ENCODE assay signal across 1 cellular context in genomic region chr6:36075656-36076055, GRCh38.
TF ChIP-seq lines count a peak whose summit lies in the region.

No MANE protein-coding gene starts in this region.

TF ChIP-seq in GM23338, 12 proteins besides CTCF, POLR2A, EP300 and RAD21 (continued from another document):
- TF ChIP-seq, protein P1, sequence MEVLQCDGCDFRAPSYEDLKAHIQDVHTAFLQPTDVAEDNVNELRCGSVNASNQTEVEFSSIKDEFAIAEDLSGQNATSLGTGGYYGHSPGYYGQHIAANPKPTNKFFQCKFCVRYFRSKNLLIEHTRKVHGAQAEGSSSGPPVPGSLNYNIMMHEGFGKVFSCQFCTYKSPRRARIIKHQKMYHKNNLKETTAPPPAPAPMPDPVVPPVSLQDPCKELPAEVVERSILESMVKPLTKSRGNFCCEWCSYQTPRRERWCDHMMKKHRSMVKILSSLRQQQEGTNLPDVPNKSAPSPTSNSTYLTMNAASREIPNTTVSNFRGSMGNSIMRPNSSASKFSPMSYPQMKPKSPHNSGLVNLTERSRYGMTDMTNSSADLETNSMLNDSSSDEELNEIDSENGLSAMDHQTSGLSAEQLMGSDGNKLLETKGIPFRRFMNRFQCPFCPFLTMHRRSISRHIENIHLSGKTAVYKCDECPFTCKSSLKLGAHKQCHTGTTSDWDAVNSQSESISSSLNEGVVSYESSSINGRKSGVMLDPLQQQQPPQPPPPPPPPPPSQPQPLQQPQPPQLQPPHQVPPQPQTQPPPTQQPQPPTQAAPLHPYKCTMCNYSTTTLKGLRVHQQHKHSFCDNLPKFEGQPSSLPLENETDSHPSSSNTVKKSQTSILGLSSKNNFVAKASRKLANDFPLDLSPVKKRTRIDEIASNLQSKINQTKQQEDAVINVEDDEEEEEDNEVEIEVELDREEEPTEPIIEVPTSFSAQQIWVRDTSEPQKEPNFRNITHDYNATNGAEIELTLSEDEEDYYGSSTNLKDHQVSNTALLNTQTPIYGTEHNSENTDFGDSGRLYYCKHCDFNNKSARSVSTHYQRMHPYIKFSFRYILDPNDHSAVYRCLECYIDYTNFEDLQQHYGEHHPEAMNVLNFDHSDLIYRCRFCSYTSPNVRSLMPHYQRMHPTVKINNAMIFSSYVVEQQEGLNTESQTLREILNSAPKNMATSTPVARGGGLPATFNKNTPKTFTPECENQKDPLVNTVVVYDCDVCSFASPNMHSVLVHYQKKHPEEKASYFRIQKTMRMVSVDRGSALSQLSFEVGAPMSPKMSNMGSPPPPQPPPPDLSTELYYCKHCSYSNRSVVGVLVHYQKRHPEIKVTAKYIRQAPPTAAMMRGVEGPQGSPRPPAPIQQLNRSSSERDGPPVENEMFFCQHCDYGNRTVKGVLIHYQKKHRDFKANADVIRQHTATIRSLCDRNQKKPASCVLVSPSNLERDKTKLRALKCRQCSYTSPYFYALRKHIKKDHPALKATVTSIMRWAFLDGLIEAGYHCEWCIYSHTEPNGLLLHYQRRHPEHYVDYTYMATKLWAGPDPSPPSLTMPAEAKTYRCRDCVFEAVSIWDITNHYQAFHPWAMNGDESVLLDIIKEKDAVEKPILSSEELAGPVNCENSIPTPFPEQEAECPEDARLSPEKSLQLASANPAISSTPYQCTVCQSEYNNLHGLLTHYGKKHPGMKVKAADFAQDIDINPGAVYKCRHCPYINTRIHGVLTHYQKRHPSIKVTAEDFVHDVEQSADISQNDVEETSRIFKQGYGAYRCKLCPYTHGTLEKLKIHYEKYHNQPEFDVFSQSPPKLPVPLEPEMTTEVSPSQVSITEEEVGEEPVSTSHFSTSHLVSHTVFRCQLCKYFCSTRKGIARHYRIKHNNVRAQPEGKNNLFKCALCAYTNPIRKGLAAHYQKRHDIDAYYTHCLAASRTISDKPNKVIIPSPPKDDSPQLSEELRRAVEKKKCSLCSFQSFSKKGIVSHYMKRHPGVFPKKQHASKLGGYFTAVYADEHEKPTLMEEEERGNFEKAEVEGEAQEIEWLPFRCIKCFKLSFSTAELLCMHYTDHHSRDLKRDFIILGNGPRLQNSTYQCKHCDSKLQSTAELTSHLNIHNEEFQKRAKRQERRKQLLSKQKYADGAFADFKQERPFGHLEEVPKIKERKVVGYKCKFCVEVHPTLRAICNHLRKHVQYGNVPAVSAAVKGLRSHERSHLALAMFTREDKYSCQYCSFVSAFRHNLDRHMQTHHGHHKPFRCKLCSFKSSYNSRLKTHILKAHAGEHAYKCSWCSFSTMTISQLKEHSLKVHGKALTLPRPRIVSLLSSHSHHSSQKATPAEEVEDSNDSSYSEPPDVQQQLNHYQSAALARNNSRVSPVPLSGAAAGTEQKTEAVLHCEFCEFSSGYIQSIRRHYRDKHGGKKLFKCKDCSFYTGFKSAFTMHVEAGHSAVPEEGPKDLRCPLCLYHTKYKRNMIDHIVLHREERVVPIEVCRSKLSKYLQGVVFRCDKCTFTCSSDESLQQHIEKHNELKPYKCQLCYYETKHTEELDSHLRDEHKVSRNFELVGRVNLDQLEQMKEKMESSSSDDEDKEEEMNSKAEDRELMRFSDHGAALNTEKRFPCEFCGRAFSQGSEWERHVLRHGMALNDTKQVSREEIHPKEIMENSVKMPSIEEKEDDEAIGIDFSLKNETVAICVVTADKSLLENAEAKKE (CRISPR knock-in tag; IDR thresholded peaks at IDR 0.05) = no peak
- TF ChIP-seq EZH2phosphoT487 (IDR thresholded peaks at IDR 0.05; ENCODE audit: unreplicated experiment) = no peak
